In genomic region chr2:105337122-105338019, GRCh38 we compare ENCODE assay signal across 8 cellular contexts. TPM values are rescaled to one million over a fixed set of nuclear protein-coding genes. Genes with fewer than 3 reads are reported as not detected.
DNase-seq lines count a peak whose midpoint lies in the region; ATAC-seq and TF ChIP-seq lines count a peak whose summit lies in the region.

C2orf49 (plus strand) TSS chr2:105337540; CDS start chr2:105337588, 48 bp downstream.

- H3K27me3 ChIP-seq in GM23338 (ENCODE audit: insufficient read depth) = no peaks in the 10 kb centered on the region
- no peaks in the 10 kb centered on the region for H3K27me3 ChIP-seq in naive thymus-derived CD4-positive, alpha-beta T cell (ENCODE audit: control insufficient read depth in 2 of 2, insufficient read depth in 2 of 2, low read length in 2 of 2)

- H3K36me3 Mint-ChIP-seq in GM23338 (ENCODE audit: low read depth) = peaks cover 22% of the 10 kb centered on the region
- H3K36me3 Mint-ChIP-seq in activated T-helper 1 cell treated with anti-CD3 and anti-CD28 coated beads, Interleukin-12 subunit alpha, Interleukin-12 subunit beta, Interleukin-2, Interleukin-4 antibody, amounts not matched to agents 30 ng/mL and 10 ng/mL and 1 ng/mL, durations not matched to agents 14 hours and 24 hours and 36 hours (ENCODE audit: low read depth) = peaks cover 28% of the 10 kb centered on the region
- H3K36me3 Mint-ChIP-seq in naive thymus-derived CD4-positive, alpha-beta T cell = peaks cover 5 to 14% (median 10%) of the 10 kb centered on the region in 5 donors
- H3K36me3 Mint-ChIP-seq in stimulated activated naive B cell treated with anti-CD40 and anti-IgM and Interleukin-4, amounts not matched to agents 10 μg/mL and 1 μg/mL and 100 μg/mL, for 72 hours = peaks cover 3 to 12% of the 10 kb centered on the region in 2 donors

- intact Hi-C loops in activated T-helper 1 cell treated with anti-CD3 and anti-CD28 coated beads, Interleukin-12 subunit alpha, Interleukin-12 subunit beta, Interleukin-2, Interleukin-4 antibody, amounts not matched to agents 30 ng/mL and 10 ng/mL and 1 ng/mL, durations not matched to agents 14 hours and 24 hours and 36 hours (cut with micrococcal nuclease) = loop anchor here (1.0 to 10.0 kb wide), 8 partner anchors 8 to 855 kb away; partner anchors contain the start of genes FHL2, MRPS9, TGFBRAP1 and UXS1
- intact Hi-C loops in naive thymus-derived CD4-positive, alpha-beta T cell (cut with micrococcal nuclease) = loop anchor here (1.0 to 10.0 kb wide), 8 partner anchors 8 to 857 kb away; partner anchors contain the start of genes TGFBRAP1 (in 2 of the 2), UXS1 (in 2 of the 2), MRPS9 (in 1 of the 2) and NCK2 (in 1 of the 2)

- H3K79me2 ChIP-seq in GM23338 (replicated peaks; ENCODE audit: insufficient read depth) = peaks cover 52% of the 10 kb centered on the region

- H3K36me3 ChIP-seq in GM23338 (ENCODE audit: insufficient read depth) = peaks cover 29% of the 10 kb centered on the region
- H3K36me3 ChIP-seq in naive thymus-derived CD4-positive, alpha-beta T cell (ENCODE audit: control insufficient read depth in 2 of 3, insufficient read depth in 3 of 3, low read length in 3 of 3) = peaks cover 0 to 25% (median 0%) of the 10 kb centered on the region in 3 experiments

- H3K27me3 Mint-ChIP-seq in GM23338 (ENCODE audit: insufficient read depth, low read depth, poor library complexity) = peaks cover 6% of the 10 kb centered on the region
- no peaks in the 10 kb centered on the region for H3K27me3 Mint-ChIP-seq in activated T-helper 1 cell treated with anti-CD3 and anti-CD28 coated beads, Interleukin-12 subunit alpha, Interleukin-12 subunit beta, Interleukin-2, Interleukin-4 antibody, amounts not matched to agents 30 ng/mL and 10 ng/mL and 1 ng/mL, durations not matched to agents 14 hours and 24 hours and 36 hours (ENCODE audit: insufficient read depth)
- no peaks in the 10 kb centered on the region for H3K27me3 Mint-ChIP-seq in naive thymus-derived CD4-positive, alpha-beta T cell
- H3K27me3 Mint-ChIP-seq in stimulated activated naive B cell treated with anti-CD40 and anti-IgM and Interleukin-4, amounts not matched to agents 10 μg/mL and 1 μg/mL and 100 μg/mL, for 72 hours = no peaks in the 10 kb centered on the region

- H3K4me3 ChIP-seq in GM23338 = peak within 1 kb of the TSS; percentile 71
- H3K4me3 ChIP-seq in fibroblast of mammary gland (ENCODE audit: control insufficient read depth, low read depth, low read length) = peak within 1 kb of the TSS; percentile 97
- H3K4me3 ChIP-seq in naive thymus-derived CD4-positive, alpha-beta T cell (ENCODE audit: low read length) = peak within 1 kb of the TSS; percentile 83

- POLR2A ChIA-PET in naive thymus-derived CD4-positive, alpha-beta T cell (lab: Charles Lee) = interaction anchor here (1.1 to 2.4 kb wide), 4 partner anchors 9 to 401 kb away, joined by 3 to 16 read pairs (median 4); partner anchors contain the start of gene FHL2

- H3K9me3 ChIP-seq in naive thymus-derived CD4-positive, alpha-beta T cell (ENCODE audit: control insufficient read depth in 2 of 3, low read length in 3 of 3) = no peaks in the 10 kb centered on the region

- no peaks in the 10 kb centered on the region for H3F3A ChIP-seq in GM23338 (replicated peaks; ENCODE audit: low read depth)

- peaks cover 6% of the 10 kb centered on the region; the same call in 1 of the 3 replicates for H3K4me1 Mint-ChIP-seq in GM23338
- peaks cover 50% of the 10 kb centered on the region for H3K4me1 Mint-ChIP-seq in activated T-helper 1 cell treated with anti-CD3 and anti-CD28 coated beads, Interleukin-12 subunit alpha, Interleukin-12 subunit beta, Interleukin-2, Interleukin-4 antibody, amounts not matched to agents 30 ng/mL and 10 ng/mL and 1 ng/mL, durations not matched to agents 14 hours and 24 hours and 36 hours (ENCODE audit: low read depth)
- peaks cover 20 to 44% (median 42%) of the 10 kb centered on the region in 7 donors for H3K4me1 Mint-ChIP-seq in naive thymus-derived CD4-positive, alpha-beta T cell
- H3K4me1 Mint-ChIP-seq in stimulated activated naive B cell treated with anti-CD40 and anti-IgM and Interleukin-4, amounts not matched to agents 10 μg/mL and 1 μg/mL and 100 μg/mL, for 72 hours = peaks cover 7 to 19% of the 10 kb centered on the region in 2 donors

- peak within 1 kb of the TSS; percentile 100 for H3K27ac ChIP-seq in GM23338 (ENCODE audit: low read depth)
- peak within 1 kb of the TSS; percentile 99 for H3K27ac ChIP-seq in naive thymus-derived CD4-positive, alpha-beta T cell (ENCODE audit: low read depth, low read length)

- peak; percentile 97 for ATAC-seq in GM23338
- ATAC-seq in naive thymus-derived CD4-positive, alpha-beta T cell = peak; percentile 94
- peak; percentile 96 to 97 for ATAC-seq in stimulated activated naive B cell treated with anti-CD40 and anti-IgM and Interleukin-4, amounts not matched to agents 10 μg/mL and 1 μg/mL and 100 μg/mL, for 72 hours (replicated peaks)

- peaks cover 16% of the 10 kb centered on the region; the same call in 1 of the 2 replicates for H4K20me1 ChIP-seq in GM23338 (replicated peaks; ENCODE audit: insufficient read depth)

- no peak for TF ChIP-seq CTCF in GM23338 (conservative IDR thresholded peaks at IDR 0.05; ENCODE audit: low read depth in 2 of 2)
- TF ChIP-seq CTCF in fibroblast of mammary gland (conservative IDR thresholded peaks at IDR 0.05; ENCODE audit: control insufficient read depth, insufficient read depth, low read depth, low read length) = no peak

- DNase-seq in Daoy (ENCODE audit: low read depth) (peak; percentile 90), GM23338 (ENCODE audit: low spot score) (peak; percentile 96), LHCN-M2 (ENCODE audit: low read depth) (peak; percentile 86), RPMI7951 (ENCODE audit: low read depth) (peak; percentile 83), fibroblast of mammary gland (ENCODE audit: low read depth) (peak; percentile 80)
- DNase-seq in activated T-helper 1 cell treated with anti-CD3 and anti-CD28 coated beads, Interleukin-12 subunit alpha, Interleukin-12 subunit beta, Interleukin-2, Interleukin-4 antibody, amounts not matched to agents 30 ng/mL and 10 ng/mL and 1 ng/mL, durations not matched to agents 14 hours and 24 hours and 36 hours (ENCODE audit: low spot score) = peak; percentile 85
- DNase-seq in naive thymus-derived CD4-positive, alpha-beta T cell = peak; percentile 81 to 94 (median 92)
- DNase-seq in stimulated activated naive B cell treated with anti-CD40 and anti-IgM and Interleukin-4, amounts not matched to agents 10 μg/mL and 1 μg/mL and 100 μg/mL, for 72 hours = peak; percentile 87

- peak within 1 kb of the TSS; percentile 99 for H3K4me3 Mint-ChIP-seq in GM23338
- H3K4me3 Mint-ChIP-seq in activated T-helper 1 cell treated with anti-CD3 and anti-CD28 coated beads, Interleukin-12 subunit alpha, Interleukin-12 subunit beta, Interleukin-2, Interleukin-4 antibody, amounts not matched to agents 30 ng/mL and 10 ng/mL and 1 ng/mL, durations not matched to agents 14 hours and 24 hours and 36 hours = peak within 1 kb of the TSS; percentile 100
- H3K4me3 Mint-ChIP-seq in naive thymus-derived CD4-positive, alpha-beta T cell = peak within 1 kb of the TSS; percentile 89 to 100 (median 98)
- H3K4me3 Mint-ChIP-seq in stimulated activated naive B cell treated with anti-CD40 and anti-IgM and Interleukin-4, amounts not matched to agents 10 μg/mL and 1 μg/mL and 100 μg/mL, for 72 hours = peak within 1 kb of the TSS; percentile 95 to 100

- peak within 1 kb of the TSS; percentile 96 for H3K4me2 ChIP-seq in GM23338

- no peaks in the 10 kb centered on the region for H3K9me2 ChIP-seq in GM23338 (ENCODE audit: insufficient read depth)

- peak within 1 kb of the TSS; percentile 100 for H3K27ac Mint-ChIP-seq in GM23338
- peak within 1 kb of the TSS; percentile 100 for H3K27ac Mint-ChIP-seq in activated T-helper 1 cell treated with anti-CD3 and anti-CD28 coated beads, Interleukin-12 subunit alpha, Interleukin-12 subunit beta, Interleukin-2, Interleukin-4 antibody, amounts not matched to agents 30 ng/mL and 10 ng/mL and 1 ng/mL, durations not matched to agents 14 hours and 24 hours and 36 hours
- H3K27ac Mint-ChIP-seq in naive thymus-derived CD4-positive, alpha-beta T cell = peak within 1 kb of the TSS; percentile 99 to 100 (median 100)
- H3K27ac Mint-ChIP-seq in stimulated activated naive B cell treated with anti-CD40 and anti-IgM and Interleukin-4, amounts not matched to agents 10 μg/mL and 1 μg/mL and 100 μg/mL, for 72 hours = peak within 1 kb of the TSS; percentile 100

- no peaks in the 10 kb centered on the region for H3K9me3 Mint-ChIP-seq in GM23338
- no peaks in the 10 kb centered on the region for H3K9me3 Mint-ChIP-seq in activated T-helper 1 cell treated with anti-CD3 and anti-CD28 coated beads, Interleukin-12 subunit alpha, Interleukin-12 subunit beta, Interleukin-2, Interleukin-4 antibody, amounts not matched to agents 30 ng/mL and 10 ng/mL and 1 ng/mL, durations not matched to agents 14 hours and 24 hours and 36 hours
- H3K9me3 Mint-ChIP-seq in naive thymus-derived CD4-positive, alpha-beta T cell = peaks cover 0 to 2% (median 0%) of the 10 kb centered on the region in 11 donors
- no peaks in the 10 kb centered on the region for H3K9me3 Mint-ChIP-seq in stimulated activated naive B cell treated with anti-CD40 and anti-IgM and Interleukin-4, amounts not matched to agents 10 μg/mL and 1 μg/mL and 100 μg/mL, for 72 hours

- H2AFZ ChIP-seq in GM23338 = peak within 1 kb of the TSS; percentile 97

- CTCF ChIA-PET in naive thymus-derived CD4-positive, alpha-beta T cell (lab: Charles Lee) = no interaction called here

- H3K4me1 ChIP-seq in GM23338 (ENCODE audit: insufficient read depth) = peaks cover 18% of the 10 kb centered on the region
- H3K4me1 ChIP-seq in naive thymus-derived CD4-positive, alpha-beta T cell (ENCODE audit: control insufficient read depth in 2 of 2, insufficient read depth in 2 of 2, low read length in 2 of 2) = peaks cover 18 to 22% of the 10 kb centered on the region in 2 donors

TF ChIP-seq in GM23338, 12 proteins besides CTCF, POLR2A, EP300 and RAD21 (continues in another document):
- TF ChIP-seq CREB1 (CRISPR knock-in tag; IDR thresholded peaks at IDR 0.05; ENCODE audit: low read depth) = peak; percentile 98
- TF ChIP-seq EZH2 (IDR thresholded peaks at IDR 0.05; ENCODE audit: low read depth, unreplicated experiment) = no peak
- no peak for TF ChIP-seq NANOG (IDR thresholded peaks at IDR 0.05; ENCODE audit: borderline replicate concordance)
- TF ChIP-seq ZNF331 (CRISPR knock-in tag; IDR thresholded peaks at IDR 0.05; ENCODE audit: low read depth) = no peak

RNA-seq across cellular contexts. Expression of gene C2orf49, which starts in this region (rescaled TPM):
- total RNA-seq in Daoy (2014; rRNA removed; shearing (Covaris generic)) = 10.1 and 19.9 TPM in 2 replicates
- total RNA-seq in GM23338 (2014; rRNA removed; shearing (Covaris generic)) = 19.6 and 26.0 TPM in 2 replicates
- polyA plus RNA-seq in GM23338 (2016; fragmentation: Nextera tagmentation; extraction: Ambion mirVana) = 33.8 and 34.7 TPM in 2 replicates
- total RNA-seq in LHCN-M2 (2014; rRNA removed) = 22.0 and 22.6 TPM in 2 replicates
- polyA plus RNA-seq in LHCN-M2 (2012) = 10.6 TPM
- 21.7 and 26.2 TPM in 2 replicates for total RNA-seq in RPMI7951 (2014; rRNA removed; shearing (Covaris generic))
- 18.5 and 23.4 TPM in 2 replicates for total RNA-seq in activated T-helper 1 cell treated with anti-CD3 and anti-CD28 coated beads, Interleukin-12 subunit alpha, Interleukin-12 subunit beta, Interleukin-2, Interleukin-4 antibody, amounts not matched to agents 30 ng/mL and 10 ng/mL and 1 ng/mL, durations not matched to agents 14 hours and 24 hours and 36 hours
- total RNA-seq in naive thymus-derived CD4-positive, alpha-beta T cell = 10 to 100 TPM; 17.5 to 30.8 (median 23.4) TPM
- polyA plus RNA-seq in naive thymus-derived CD4-positive, alpha-beta T cell = 10 to 100 TPM in 1 of 2 donors, 1 to 10 TPM in 1; 9.7 to 11.1 TPM

Comparison
In these comparisons a context has a peak if more than half of its experiments do, and no peak if none do; other contexts are left out.
1. Peak in every context shown above with its lines: DNase-seq, ATAC-seq, H3K4me3 ChIP-seq and H3K27ac ChIP-seq.